Comparison of ENCODE assay signal across 8 cellular contexts in genomic region chr6:111823831-111824607, GRCh38. TPM values are rescaled to one million over a fixed set of nuclear protein-coding genes. Genes with fewer than 3 reads are reported as not detected.
DNase-seq lines count a peak whose midpoint lies in the region; ATAC-seq and TF ChIP-seq lines count a peak whose summit lies in the region.
"Had no signal": no experiment of that assay in that cellular context is flagged by ENCODE, and none has a peak within 500 bp of the region (broad histone marks: within the 10 kb centered on the region; RNA-seq: fewer than 3 reads in every experiment).

No MANE protein-coding gene starts in this region.

- H4K20me1 ChIP-seq in fibroblast of lung (ENCODE audit: control insufficient read depth, extremely low read depth, insufficient read depth, low read length): no peaks in the 10 kb centered on the region

- H3K9ac ChIP-seq in fibroblast of lung (ENCODE audit: insufficient read depth, low read length): no peak overlapping the region

- peak overlapping the region; percentile 13 for H2AFZ ChIP-seq in fibroblast of lung (ENCODE audit: low read length)

- no peaks in the 10 kb centered on the region for H3K27me3 ChIP-seq in fibroblast of lung (ENCODE audit: control insufficient read depth, insufficient read depth, low read length)

- CTCF ChIA-PET in RWPE1 (lab: Yijun Ruan, JAX): no interaction called here

- POLR2A ChIA-PET in RWPE1 (lab: Yijun Ruan, JAX; ENCODE audit: low non-redundant PET): interaction anchor here (0.5 kb wide), 1 partner anchor 17 kb away, joined by 3 read pairs; no protein-coding TSS in a partner anchor

- H3K27ac ChIP-seq in RWPE1 (no peak overlapping the region), fibroblast of lung (ENCODE audit: insufficient read depth, low read length) (peak overlapping the region; percentile 51)
- H3K27ac ChIP-seq: epithelial cell of prostate had no signal

- no peak for TF ChIP-seq CTCF in RWPE1 (conservative IDR thresholded peaks at IDR 0.05; ENCODE audit: low read depth)
- TF ChIP-seq CTCF in fibroblast of lung (conservative IDR thresholded peaks at IDR 0.05 in 1 of 2, IDR thresholded peaks at IDR 0.05 in 1 of 2; ENCODE audit: low read depth in 1 of 2, low read length in 2 of 2): no peak

- ATAC-seq in GM21723 (IDR thresholded peaks at IDR 0.05; ENCODE audit: unreplicated experiment) (peak; percentile 29), HG03139 (IDR thresholded peaks at IDR 0.05; ENCODE audit: unreplicated experiment) (no peak)
- ATAC-seq in stimulated activated naive CD8-positive, alpha-beta T cell treated with anti-CD3 and anti-CD28 coated beads, Interleukin-15, Interleukin-2, amounts not matched to agents 100 U/mL and 50 U/mL, for 24 hours: peak; percentile 77

- DNase-seq in RWPE1 (ENCODE audit: low spot score) (peak; percentile 4), fibroblast of lung (ENCODE audit: low read depth in 2 of 2) (peak; percentile 85), superior temporal gyrus (ENCODE audit: extremely low spot score) (no peak), activated gamma-delta T cell (lab: John Stamatoyannopoulos, UW) (no peak)
- no peak for DNase-seq in stimulated activated naive CD8-positive, alpha-beta T cell treated with anti-CD3 and anti-CD28 coated beads, Interleukin-15, Interleukin-2, amounts not matched to agents 100 U/mL and 50 U/mL, for 24 hours

- H3K79me2 ChIP-seq in fibroblast of lung (ENCODE audit: control insufficient read depth, insufficient read depth, low read length): no peaks in the 10 kb centered on the region

- H3K9me3 ChIP-seq in fibroblast of lung (ENCODE audit: control insufficient read depth, insufficient read depth, low read depth, low read length): no peaks in the 10 kb centered on the region

- peaks cover 11% of the 10 kb centered on the region for H3K4me1 ChIP-seq in fibroblast of lung (ENCODE audit: control insufficient read depth, extremely low read depth, insufficient read depth, low read length)

- peak overlapping the region; percentile 11 to 45 (median 29) for H3K4me3 ChIP-seq in fibroblast of lung (replicated peaks in 1 of 4; ENCODE audit: control extremely low read depth in 1 of 4, insufficient read depth in 1 of 4, low read depth in 3 of 4, low read length in 4 of 4)

- peak overlapping the region; percentile 80 for H3K4me2 ChIP-seq in fibroblast of lung (ENCODE audit: extremely low read depth, insufficient read depth, low read length)

- H3K36me3 ChIP-seq in fibroblast of lung (ENCODE audit: control insufficient read depth, insufficient read depth, low read length): no peaks in the 10 kb centered on the region

RNA-seq across cellular contexts. Expression of gene FYN, which starts 49.2 kb away (rescaled TPM):
- 59.3 and 64.7 TPM in 2 replicates for total RNA-seq in fibroblast of lung
- 40.4 and 64.7 TPM in 2 replicates for polyA plus RNA-seq in fibroblast of lung
- polyA plus RNA-seq in fibroblast of lung (2012): 32.7 and 58.1 TPM in 2 replicates
- polyA minus RNA-seq in fibroblast of lung (ENCODE audit: low replicate concordance): 57.6 and 86.6 TPM in 2 replicates

Comparison
In these comparisons a context has a peak if more than half of its experiments do, and no peak if none do; other contexts are left out.
1. DNase-seq: peak in RWPE1 (single experiment) and fibroblast of lung (2 of 2); none in stimulated activated naive CD8-positive, alpha-beta T cell treated with anti-CD3 and anti-CD28 coated beads, Interleukin-15, Interleukin-2, amounts not matched to agents 100 U/mL and 50 U/mL, for 24 hours (single experiment), superior temporal gyrus (single experiment) and activated gamma-delta T cell (single experiment).